In genomic region chr5:6633469-6634326, GRCh38 we compare ENCODE assay signal across 8 cellular contexts. TPM values are rescaled to one million over a fixed set of nuclear protein-coding genes. Genes with fewer than 3 reads are reported as not detected.
A peak's percentile ranks its signal among the peaks of the same experiment; 100 is the strongest.
DNase-seq lines count a peak whose midpoint lies in the region; ATAC-seq, FAIRE-seq and TF ChIP-seq lines count a peak whose summit lies in the region.

No MANE protein-coding gene starts in this region.

- no peak for FAIRE-seq in H1 (lab: Jason Lieb, UNC)

- H3K4ac ChIP-seq in H1 (replicated peaks; ENCODE audit: insufficient read length, low read depth, low read length), result no peak overlapping the region
- peak overlapping the region; percentile 28 for H3K4ac ChIP-seq in mesendoderm (ENCODE audit: low read depth, low read length)

- no peaks in the 10 kb centered on the region for H3K27me3 Mint-ChIP-seq in type B pancreatic cell

- peak in 1 of 2 experiments; percentile 1; a peak in 1 of 4 replicates for TF ChIP-seq RAD21 in H1 (IDR thresholded peaks at IDR 0.05 in 1 of 2, conservative IDR thresholded peaks at IDR 0.05 in 1 of 2; ENCODE audit: low read depth in 2 of 2, low read length in 2 of 2)

- H3K4me1 ChIP-seq in H1 (replicated peaks in 1 of 4; ENCODE audit: control insufficient read depth in 3 of 4, insufficient read depth in 4 of 4, low read length in 3 of 4) (peaks cover 0 to 4% (median 1%) of the 10 kb centered on the region in 4 experiments; a peak in 4 of 7 replicates), mesendoderm (ENCODE audit: control insufficient read depth, low read depth, low read length) (peaks cover 4% of the 10 kb centered on the region)

- no peaks in the 10 kb centered on the region for H3K9me3 ChIP-seq in H1 (ENCODE audit: insufficient read depth in 2 of 2, low read depth in 1 of 2, low read length in 1 of 2)

- H4K5ac ChIP-seq in H1 (ENCODE audit: insufficient read length, low read depth, low read length) (no peak overlapping the region), mesendoderm (ENCODE audit: low read length) (no peak overlapping the region)

- peak overlapping the region; percentile 91 to 99 (median 92) for H3K4me3 ChIP-seq in H1 (ENCODE audit: extremely low read depth in 1 of 4, insufficient read depth in 2 of 4, low read depth in 3 of 4, low read length in 4 of 4)
- H3K4me3 ChIP-seq in mesendoderm (ENCODE audit: low read length), result peak overlapping the region; percentile 79

- H3K79me2 ChIP-seq in H1 (ENCODE audit: control insufficient read depth in 1 of 2, insufficient read depth in 2 of 2, low read length in 2 of 2) (peaks cover 27 to 65% of the 10 kb centered on the region in 2 experiments), mesendoderm (ENCODE audit: control insufficient read depth, insufficient read depth, low read length) (peaks cover 56% of the 10 kb centered on the region)

- POLR2A ChIA-PET in H1 (lab: Charles Lee; ENCODE audit: partially characterized antibody), result interaction anchor here (0.7 to 4.3 kb wide), 33 partner anchors 9 to 128 kb away, joined by 3 to 29 read pairs (median 5); partner anchors contain the start of gene TENT4A

- H3K4me1 Mint-ChIP-seq in type B pancreatic cell (ENCODE audit: unreplicated experiment), result peaks cover 29% of the 10 kb centered on the region

- TF ChIP-seq CTCF in GM20000 (IDR thresholded peaks at IDR 0.05; ENCODE audit: extremely low read depth, missing control alignments) (no peak), H1 (IDR thresholded peaks at IDR 0.05; ENCODE audit: control extremely low read depth in 1 of 3, insufficient read depth in 1 of 3, low read depth in 1 of 3, low read length in 3 of 3) (no peak), type B pancreatic cell (conservative IDR thresholded peaks at IDR 0.05) (peak; percentile 27)

- no peak overlapping the region for H2BK5ac ChIP-seq in H1 (ENCODE audit: low read depth, low read length)
- H2BK5ac ChIP-seq in mesendoderm (ENCODE audit: low read length), result no peak overlapping the region

- H4K20me1 ChIP-seq in H1 (replicated peaks in 1 of 2; ENCODE audit: control insufficient read depth in 1 of 2, insufficient read depth in 2 of 2, low read length in 2 of 2), result peaks cover 4 to 23% of the 10 kb centered on the region in 2 experiments

- H3K14ac ChIP-seq in H1 (ENCODE audit: insufficient read length), result no peak overlapping the region

- peaks cover 9% of the 10 kb centered on the region; the same call in 1 of the 2 replicates for H3K79me1 ChIP-seq in H1 (ENCODE audit: low read depth, low read length)
- H3K79me1 ChIP-seq in mesendoderm (ENCODE audit: low read length), result peaks cover 31% of the 10 kb centered on the region

- peak; percentile 44 for ATAC-seq in HG03520 (IDR thresholded peaks at IDR 0.05; ENCODE audit: unreplicated experiment)

- H3K36me3 Mint-ChIP-seq in type B pancreatic cell, result peaks cover 28% of the 10 kb centered on the region

- H3K56ac ChIP-seq in H1 (replicated peaks; ENCODE audit: insufficient read length, low read depth, low read length) (no peak overlapping the region), mesendoderm (ENCODE audit: low read length) (peak overlapping the region; percentile 91)

- H2BK15ac ChIP-seq in H1 (ENCODE audit: low read length) (no peak overlapping the region), mesendoderm (replicated peaks; ENCODE audit: low read depth) (no peak overlapping the region)

- H3K27ac ChIP-seq in H1 (ENCODE audit: low read depth, low read length), result no peak overlapping the region
- H3K27ac ChIP-seq in mesendoderm (ENCODE audit: low read depth, low read length), result no peak overlapping the region

- peaks cover 2% of the 10 kb centered on the region; the same call in 1 of the 2 replicates for H3K23me2 ChIP-seq in H1 (ENCODE audit: low read depth, low read length)

- no peak for TF ChIP-seq EP300 in H1 (IDR thresholded peaks at IDR 0.05; ENCODE audit: borderline replicate concordance in 1 of 2, low read depth in 2 of 2, low read length in 2 of 2)

- H3K36me3 ChIP-seq in H1 (ENCODE audit: control insufficient read depth in 2 of 4, insufficient read depth in 4 of 4, low read length in 3 of 4), result peaks cover 9 to 28% (median 19%) of the 10 kb centered on the region in 4 experiments
- peaks cover 6% of the 10 kb centered on the region for H3K36me3 ChIP-seq in mesendoderm (ENCODE audit: control insufficient read depth, insufficient read depth, low read length)

- no peak overlapping the region for H2AK5ac ChIP-seq in H1 (ENCODE audit: low read depth, low read length)
- no peak overlapping the region for H2AK5ac ChIP-seq in mesendoderm (ENCODE audit: low read length)

- H3K18ac ChIP-seq in H1 (ENCODE audit: extremely low read depth, low read length) (peak overlapping the region; percentile 28; the same call in 1 of the 2 replicates), mesendoderm (ENCODE audit: low read length) (peak overlapping the region; percentile 91)

- H3K9me3 Mint-ChIP-seq in type B pancreatic cell, result no peaks in the 10 kb centered on the region

- H3K27me3 ChIP-seq in H1 (replicated peaks in 1 of 4; ENCODE audit: control insufficient read depth in 3 of 4, extremely low read depth in 1 of 4, insufficient read depth in 3 of 4, low read length in 3 of 4) (no peaks in the 10 kb centered on the region), mesendoderm (ENCODE audit: insufficient read depth, low read length, poor library complexity) (no peaks in the 10 kb centered on the region)

- 2% methylated on average over 35 of the region's 80 CpGs; no CpG with 5 or more reads in 1 of the 2 experiments for WGBS in H1 (ENCODE audit: extremely low coverage in 1 of 2, insufficient coverage in 1 of 2, insufficient read length in 1 of 2, insufficient replicate concordance in 2 of 2, low coverage in 1 of 2, low lambda C conversion rate in 2 of 2, missing lambda C conversion rate in 1 of 2), 2 experiments
- no CpG with 5 or more reads among the region's 80 CpGs for WGBS in mesendoderm (ENCODE audit: extremely low coverage, insufficient coverage, low lambda C conversion rate)

- H3K27ac Mint-ChIP-seq in type B pancreatic cell, result peak overlapping the region; percentile 72

- H3K9ac ChIP-seq in H1 (replicated peaks in 1 of 4; ENCODE audit: extremely low read depth in 1 of 4, low read depth in 3 of 4, low read length in 3 of 4) (peak overlapping the region; percentile 65 to 93 (median 80)), mesendoderm (ENCODE audit: low read length) (peak overlapping the region; percentile 84)

- H2AFZ ChIP-seq in H1 (ENCODE audit: low read length), result peak overlapping the region; percentile 81; the same call in 1 of the 2 replicates

- H2BK120ac ChIP-seq in H1 (replicated peaks; ENCODE audit: low read depth, low read length) (no peak overlapping the region), mesendoderm (ENCODE audit: low read depth, low read length) (no peak overlapping the region)

- H3K4me2 ChIP-seq in H1 (ENCODE audit: insufficient read depth in 1 of 2, low read depth in 2 of 2, low read length in 2 of 2) (peak overlapping the region; percentile 68 to 77), mesendoderm (ENCODE audit: low read length) (peak overlapping the region; percentile 75)

- CTCF ChIA-PET in H1 (lab: Charles Lee; ENCODE audit: partially characterized antibody), result interaction anchor here (1.1 to 3.0 kb wide), 2 partner anchors 19 to 112 kb away, joined by 4 to 13 read pairs; no protein-coding TSS in a partner anchor

- no peak overlapping the region for H2BK12ac ChIP-seq in H1 (ENCODE audit: low read depth, low read length)

- in situ Hi-C loops in SK-MEL-5 (cut with HindIII; ENCODE audit: low pct_unique_long_range_greater_than_20kb, low sequenced_read_pairs), result no loop called here

- peak overlapping the region; percentile 89; the same call in 1 of the 2 replicates for H4K8ac ChIP-seq in H1 (ENCODE audit: extremely low read depth, insufficient read depth, low read length)
- no peak overlapping the region for H4K8ac ChIP-seq in mesendoderm (ENCODE audit: low read depth, low read length)

- no peak overlapping the region for H2BK20ac ChIP-seq in H1 (ENCODE audit: low read length)

- no peak overlapping the region for H4K91ac ChIP-seq in H1 (replicated peaks; ENCODE audit: insufficient read length, low read length)

- no peak for TF ChIP-seq POLR2A in H1 (IDR thresholded peaks at IDR 0.05; ENCODE audit: control extremely low read depth in 1 of 2, low read depth in 2 of 2, low read length in 2 of 2)

- peak overlapping the region; percentile 100 for H3K4me3 Mint-ChIP-seq in type B pancreatic cell

- H3K23ac ChIP-seq in H1 (ENCODE audit: insufficient read length) (no peak overlapping the region), mesendoderm (ENCODE audit: low read length) (no peak overlapping the region)

- peak; percentile 46 to 57 for DNase-seq in NCI-H187 (lab: John Stamatoyannopoulos, UW)
- DNase-seq in NCI-H187 treated with DMSO at 0.1 percent for 48 hours (lab: John Stamatoyannopoulos, UW), result no peak
- peak; percentile 20 for DNase-seq in GM20000 (ENCODE audit: low spot score)
- DNase-seq in SK-MEL-5 (ENCODE audit: low read depth, low spot score), result peak; percentile 10
- DNase-seq in H1 (ENCODE audit: low read depth in 1 of 2, low spot score in 2 of 2), result peak in 1 of 2 experiments; percentile 72
- DNase-seq in mesendoderm, result peak; percentile 51
- DNase-seq in type B pancreatic cell (ENCODE audit: extremely low spot score, unreplicated experiment), result peak; percentile 76

RNA-seq across cellular contexts. Expression of gene SRD5A1, which starts 0.5 kb away (rescaled TPM):
- 31.7 and 36.9 TPM in 2 replicates for total RNA-seq in SK-MEL-5 (2014; rRNA removed; shearing (Covaris generic))
- 69.8 and 102 TPM in 2 replicates for polyA plus RNA-seq in SK-MEL-5 (2015; cell fraction: cytosol; rRNA removed)
- polyA plus RNA-seq in SK-MEL-5 (2015; cell fraction: nucleus; rRNA removed), result 19.5 and 25.0 TPM in 2 replicates
- total RNA-seq in H1 (2021; fragmentation: NEBNext Ultra II Directional; extraction: Animal tissue kit (Norgen Biotek cat#: 25700)), result 36.7 and 42.4 TPM in 2 replicates
- 34.7 and 63.2 TPM in 2 replicates for polyA plus RNA-seq in H1 (2011; rRNA removed)
- polyA plus RNA-seq in H1 (2011; cell fraction: cytosol; rRNA removed), result 36.1 TPM
- 38.1 TPM for polyA plus RNA-seq in H1 (2011; cell fraction: nucleus; rRNA removed)
- polyA plus RNA-seq in H1 (2012, experiment 1 of 2), result 11.4 to 25.4 TPM (median 20.5 TPM) in 4 replicates
- polyA plus RNA-seq in H1 (2012, experiment 2 of 2), result 14.8 TPM
- 13.8 TPM for polyA plus RNA-seq in H1 (2013, experiment 1 of 2)
- 13.4 TPM for polyA plus RNA-seq in H1 (2013, experiment 2 of 2)
- polyA minus RNA-seq in H1 (2011; rRNA and poly(A)+ RNA removed), result 16.2 and 25.7 TPM in 2 replicates
- 34.1 TPM for polyA minus RNA-seq in H1 (2011; cell fraction: cytosol; rRNA and poly(A)+ RNA removed)
- 17.4 TPM for polyA minus RNA-seq in H1 (2011; cell fraction: nucleus; rRNA and poly(A)+ RNA removed)
- polyA plus RNA-seq in mesendoderm (2013, experiment 1 of 2), result 11.2 TPM
- polyA plus RNA-seq in mesendoderm (2013, experiment 2 of 2), result 11.9 TPM
- total RNA-seq in type B pancreatic cell (ENCODE audit: low replicate concordance), result 17.2 and 23.1 TPM in 2 replicates

RNA-seq across cellular contexts. Expression of gene NSUN2, which starts 0.9 kb away (rescaled TPM):
- total RNA-seq in SK-MEL-5 (2014; rRNA removed; shearing (Covaris generic)), result 124 and 130 TPM in 2 replicates
- 121 and 145 TPM in 2 replicates for polyA plus RNA-seq in SK-MEL-5 (2015; cell fraction: cytosol; rRNA removed)
- polyA plus RNA-seq in SK-MEL-5 (2015; cell fraction: nucleus; rRNA removed), result 408 and 517 TPM in 2 replicates
- 94.7 and 96.5 TPM in 2 replicates for total RNA-seq in H1 (2021; fragmentation: NEBNext Ultra II Directional; extraction: Animal tissue kit (Norgen Biotek cat#: 25700))
- 43.2 and 47.3 TPM in 2 replicates for polyA plus RNA-seq in H1 (2011; rRNA removed)
- 70.0 TPM for polyA plus RNA-seq in H1 (2011; cell fraction: cytosol; rRNA removed)
- 71.3 TPM for polyA plus RNA-seq in H1 (2011; cell fraction: nucleus; rRNA removed)
- 67.4 to 93.5 TPM (median 80.4 TPM) in 4 replicates for polyA plus RNA-seq in H1 (2012, experiment 1 of 2)
- polyA plus RNA-seq in H1 (2012, experiment 2 of 2), result 8.8 TPM
- polyA plus RNA-seq in H1 (2013, experiment 1 of 2), result 50.2 TPM
- polyA plus RNA-seq in H1 (2013, experiment 2 of 2), result 50.1 TPM
- polyA minus RNA-seq in H1 (2011; rRNA and poly(A)+ RNA removed), result 57.6 and 58.2 TPM in 2 replicates
- polyA minus RNA-seq in H1 (2011; cell fraction: cytosol; rRNA and poly(A)+ RNA removed), result 47.3 TPM
- polyA minus RNA-seq in H1 (2011; cell fraction: nucleus; rRNA and poly(A)+ RNA removed), result 63.4 TPM
- 90.6 TPM for polyA plus RNA-seq in mesendoderm (2013, experiment 1 of 2)
- 87.8 TPM for polyA plus RNA-seq in mesendoderm (2013, experiment 2 of 2)
- 59.8 and 63.4 TPM in 2 replicates for total RNA-seq in type B pancreatic cell (ENCODE audit: low replicate concordance)
